1 cellular context compared by ENCODE assay signal in genomic region chr4:44583393-44583792, GRCh38.
TF ChIP-seq lines count a peak whose summit lies in the region.

No MANE protein-coding gene starts in this region.

TF ChIP-seq in GM12878, 131 proteins besides CTCF, POLR2A, EP300 and RAD21 (continued from another document):
- no peak for TF ChIP-seq ZBTB33 (IDR thresholded peaks at IDR 0.05)
- no peak for TF ChIP-seq MTA2 (IDR thresholded peaks at IDR 0.05; ENCODE audit: low read depth)
- TF ChIP-seq PML (IDR thresholded peaks at IDR 0.05; ENCODE audit: low read length), result no peak
- TF ChIP-seq SPI1 (IDR thresholded peaks at IDR 0.05; ENCODE audit: borderline replicate concordance, insufficient read depth, low read depth, low read length), result no peak
- no peak for TF ChIP-seq TCF7 (IDR thresholded peaks at IDR 0.05; ENCODE audit: borderline replicate concordance)
- no peak for TF ChIP-seq ZNF384 (IDR thresholded peaks at IDR 0.05; ENCODE audit: borderline replicate concordance, low read depth, low read length)
- TF ChIP-seq IKZF2 (IDR thresholded peaks at IDR 0.05), result no peak
- no peak for TF ChIP-seq CEBPB (IDR thresholded peaks at IDR 0.05; ENCODE audit: borderline replicate concordance in 1 of 2, low read depth in 2 of 2, low read length in 2 of 2)
- no peak for TF ChIP-seq GATAD2B (conservative IDR thresholded peaks at IDR 0.05; ENCODE audit: low read depth)
- no peak for TF ChIP-seq NKRF (conservative IDR thresholded peaks at IDR 0.05)
- no peak for TF ChIP-seq SUPT20H (IDR thresholded peaks at IDR 0.05; ENCODE audit: borderline replicate concordance, control insufficient read depth, low read depth, low read length)
- no peak for TF ChIP-seq CHD1 (IDR thresholded peaks at IDR 0.05; ENCODE audit: low read depth, low read length)
- TF ChIP-seq ELK1 (IDR thresholded peaks at IDR 0.05; ENCODE audit: low read depth, low read length), result no peak
